ENCODE assay signal across 1 cellular context in genomic region chr3:143000525-143000924, GRCh38.
TF ChIP-seq lines count a peak whose summit lies in the region.

No MANE protein-coding gene starts in this region.

TF ChIP-seq in GM23338, 12 proteins besides CTCF, POLR2A, EP300 and RAD21 (continued from another document):
- TF ChIP-seq NANOG (IDR thresholded peaks at IDR 0.05; ENCODE audit: borderline replicate concordance): no peak
